In the genomic region with DNA sequence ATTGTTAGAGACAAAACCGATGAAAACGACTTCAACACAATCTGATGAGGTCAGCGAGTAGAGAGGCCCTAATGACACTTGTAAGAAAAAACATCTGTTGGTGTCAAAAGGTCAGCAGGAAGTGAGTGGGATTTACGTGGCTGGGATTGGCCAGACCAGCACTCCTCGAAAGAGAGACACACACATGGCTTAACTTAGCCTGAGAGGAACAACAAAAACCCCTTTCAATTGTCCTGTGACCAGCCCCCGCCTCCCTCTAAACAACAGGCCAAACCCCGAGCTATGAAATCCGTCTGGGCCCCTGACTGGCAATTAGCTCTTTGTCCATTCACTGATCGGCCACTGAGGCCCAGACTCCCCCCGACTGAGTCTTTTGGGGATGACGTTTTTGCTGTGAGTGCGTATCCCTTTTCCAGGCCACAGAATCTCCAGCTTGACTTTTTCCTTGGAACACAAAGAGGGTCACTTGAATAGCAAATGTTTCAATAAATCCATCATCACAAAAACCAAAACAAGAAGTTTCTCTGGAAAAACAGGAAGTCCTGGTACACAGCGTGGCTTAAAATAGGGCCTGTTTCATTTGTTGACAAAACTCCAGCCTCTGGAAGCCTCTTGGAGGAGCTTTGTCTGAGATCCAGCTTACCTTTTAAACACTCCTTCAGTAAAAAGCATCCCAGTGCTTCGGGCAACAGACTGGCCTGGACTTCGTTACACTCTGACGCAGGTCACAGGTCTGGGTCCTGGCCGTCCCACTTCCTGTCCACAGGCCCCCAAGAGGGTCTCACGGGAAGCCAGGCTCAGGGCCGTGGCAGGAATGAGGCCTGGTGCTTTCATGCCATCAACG, we compare ENCODE assay signal across 1 cellular context.
A peak's percentile ranks its signal among the peaks of the same experiment; 100 is the strongest.
TF ChIP-seq lines count a peak whose summit lies in the region.

No MANE protein-coding gene starts in this region.

TF ChIP-seq in K562, 482 proteins besides CTCF, POLR2A, EP300 and RAD21 (continued from another document):
- TF ChIP-seq, protein P1, sequence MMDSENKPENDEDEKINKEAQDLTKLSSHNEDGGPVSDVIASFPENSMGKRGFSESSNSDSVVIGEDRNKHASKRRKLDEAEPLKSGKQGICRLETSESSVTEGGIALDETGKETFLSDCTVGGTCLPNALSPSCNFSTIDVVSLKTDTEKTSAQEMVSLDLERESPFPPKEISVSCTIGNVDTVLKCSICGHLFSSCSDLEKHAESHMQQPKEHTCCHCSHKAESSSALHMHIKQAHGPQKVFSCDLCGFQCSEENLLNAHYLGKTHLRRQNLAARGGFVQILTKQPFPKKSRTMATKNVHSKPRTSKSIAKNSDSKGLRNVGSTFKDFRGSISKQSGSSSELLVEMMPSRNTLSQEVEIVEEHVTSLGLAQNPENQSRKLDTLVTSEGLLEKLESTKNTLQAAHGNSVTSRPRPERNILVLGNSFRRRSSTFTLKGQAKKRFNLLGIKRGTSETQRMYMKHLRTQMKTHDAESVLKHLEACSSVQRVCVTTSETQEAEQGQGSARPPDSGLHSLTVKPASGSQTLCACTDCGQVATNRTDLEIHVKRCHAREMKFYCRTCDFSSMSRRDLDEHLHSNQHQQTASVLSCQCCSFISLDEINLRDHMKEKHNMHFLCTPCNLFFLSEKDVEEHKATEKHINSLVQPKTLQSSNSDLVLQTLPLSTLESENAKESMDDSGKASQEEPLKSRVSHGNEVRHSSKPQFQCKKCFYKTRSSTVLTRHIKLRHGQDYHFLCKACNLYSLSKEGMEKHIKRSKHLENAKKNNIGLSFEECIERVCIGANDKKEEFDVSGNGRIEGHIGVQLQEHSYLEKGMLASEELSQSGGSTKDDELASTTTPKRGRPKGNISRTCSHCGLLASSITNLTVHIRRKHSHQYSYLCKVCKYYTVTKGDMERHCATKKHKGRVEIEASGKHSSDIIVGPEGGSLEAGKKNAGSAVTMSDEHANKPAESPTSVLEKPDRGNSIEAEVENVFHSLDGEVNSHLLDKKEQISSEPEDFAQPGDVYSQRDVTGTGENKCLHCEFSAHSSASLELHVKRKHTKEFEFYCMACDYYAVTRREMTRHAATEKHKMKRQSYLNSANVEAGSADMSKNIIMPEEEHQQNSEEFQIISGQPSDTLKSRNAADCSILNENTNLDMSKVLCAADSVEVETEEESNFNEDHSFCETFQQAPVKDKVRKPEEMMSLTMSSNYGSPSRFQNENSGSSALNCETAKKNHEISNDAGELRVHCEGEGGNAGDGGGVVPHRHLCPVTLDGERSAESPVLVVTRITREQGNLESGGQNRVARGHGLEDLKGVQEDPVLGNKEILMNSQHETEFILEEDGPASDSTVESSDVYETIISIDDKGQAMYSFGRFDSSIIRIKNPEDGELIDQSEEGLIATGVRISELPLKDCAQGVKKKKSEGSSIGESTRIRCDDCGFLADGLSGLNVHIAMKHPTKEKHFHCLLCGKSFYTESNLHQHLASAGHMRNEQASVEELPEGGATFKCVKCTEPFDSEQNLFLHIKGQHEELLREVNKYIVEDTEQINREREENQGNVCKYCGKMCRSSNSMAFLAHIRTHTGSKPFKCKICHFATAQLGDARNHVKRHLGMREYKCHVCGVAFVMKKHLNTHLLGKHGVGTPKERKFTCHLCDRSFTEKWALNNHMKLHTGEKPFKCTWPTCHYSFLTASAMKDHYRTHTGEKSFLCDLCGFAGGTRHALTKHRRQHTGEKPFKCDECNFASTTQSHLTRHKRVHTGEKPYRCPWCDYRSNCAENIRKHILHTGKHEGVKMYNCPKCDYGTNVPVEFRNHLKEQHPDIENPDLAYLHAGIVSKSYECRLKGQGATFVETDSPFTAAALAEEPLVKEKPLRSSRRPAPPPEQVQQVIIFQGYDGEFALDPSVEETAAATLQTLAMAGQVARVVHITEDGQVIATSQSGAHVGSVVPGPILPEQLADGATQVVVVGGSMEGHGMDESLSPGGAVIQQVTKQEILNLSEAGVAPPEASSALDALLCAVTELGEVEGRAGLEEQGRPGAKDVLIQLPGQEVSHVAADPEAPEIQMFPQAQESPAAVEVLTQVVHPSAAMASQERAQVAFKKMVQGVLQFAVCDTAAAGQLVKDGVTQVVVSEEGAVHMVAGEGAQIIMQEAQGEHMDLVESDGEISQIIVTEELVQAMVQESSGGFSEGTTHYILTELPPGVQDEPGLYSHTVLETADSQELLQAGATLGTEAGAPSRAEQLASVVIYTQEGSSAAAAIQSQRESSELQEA (IDR thresholded peaks at IDR 0.05; ENCODE audit: low read depth): no peak
- no peak for TF ChIP-seq NELFE (IDR thresholded peaks at IDR 0.05; ENCODE audit: insufficient read depth, insufficient read length)
- TF ChIP-seq POLR2AphosphoS5 (IDR thresholded peaks at IDR 0.05; ENCODE audit: control insufficient read depth, insufficient read depth, low read depth, low read length): no peak
- peak in 1 of 2 experiments; percentile 40; a peak in 1 of 4 replicates for TF ChIP-seq RCOR1 (IDR thresholded peaks at IDR 0.05; ENCODE audit: borderline replicate concordance in 1 of 2, low read depth in 2 of 2, low read length in 2 of 2)
- no peak for TF ChIP-seq ZNF668 (CRISPR knock-in tag; IDR thresholded peaks at IDR 0.05)
- TF ChIP-seq YBX1 (IDR thresholded peaks at IDR 0.05): no peak
- peak in 1 of 2 experiments; percentile 33; a peak in 1 of 4 replicates for TF ChIP-seq KDM1A (IDR thresholded peaks at IDR 0.05)
- peak; percentile 37 for TF ChIP-seq ZNF316 (IDR thresholded peaks at IDR 0.05)
- TF ChIP-seq JUND (IDR thresholded peaks at IDR 0.05; ENCODE audit: borderline replicate concordance, low read depth, low read length): 0 out of 2 replicates have a peak, but pooled peaks have one; percentile 20
- no peak for TF ChIP-seq JUND (tag; IDR thresholded peaks at IDR 0.05; ENCODE audit: borderline replicate concordance, low read depth, low read length)
- TF ChIP-seq NR2C1 (IDR thresholded peaks at IDR 0.05): no peak
- TF ChIP-seq NR2C1 (tag; IDR thresholded peaks at IDR 0.05): 0 out of 2 replicates have a peak, but pooled peaks have one; percentile 41
- TF ChIP-seq, protein P2, sequence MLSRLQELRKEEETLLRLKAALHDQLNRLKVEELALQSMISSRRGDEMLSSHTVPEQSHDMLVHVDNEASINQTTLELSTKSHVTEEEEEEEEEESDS (CRISPR knock-in tag; IDR thresholded peaks at IDR 0.05): no peak
- TF ChIP-seq, protein P3, sequence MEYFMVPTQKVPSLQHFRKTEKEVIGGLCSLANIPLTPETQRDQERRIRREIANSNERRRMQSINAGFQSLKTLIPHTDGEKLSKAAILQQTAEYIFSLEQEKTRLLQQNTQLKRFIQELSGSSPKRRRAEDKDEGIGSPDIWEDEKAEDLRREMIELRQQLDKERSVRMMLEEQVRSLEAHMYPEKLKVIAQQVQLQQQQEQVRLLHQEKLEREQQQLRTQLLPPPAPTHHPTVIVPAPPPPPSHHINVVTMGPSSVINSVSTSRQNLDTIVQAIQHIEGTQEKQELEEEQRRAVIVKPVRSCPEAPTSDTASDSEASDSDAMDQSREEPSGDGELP (CRISPR knock-in tag; IDR thresholded peaks at IDR 0.05; ENCODE audit: borderline replicate concordance): peak; percentile 47; the same call in 1 of the 2 replicates
- 0 out of 2 replicates have a peak, but pooled peaks have one; percentile 39 for TF ChIP-seq MAFK (IDR thresholded peaks at IDR 0.05; ENCODE audit: low read length)
- TF ChIP-seq, protein P4, sequence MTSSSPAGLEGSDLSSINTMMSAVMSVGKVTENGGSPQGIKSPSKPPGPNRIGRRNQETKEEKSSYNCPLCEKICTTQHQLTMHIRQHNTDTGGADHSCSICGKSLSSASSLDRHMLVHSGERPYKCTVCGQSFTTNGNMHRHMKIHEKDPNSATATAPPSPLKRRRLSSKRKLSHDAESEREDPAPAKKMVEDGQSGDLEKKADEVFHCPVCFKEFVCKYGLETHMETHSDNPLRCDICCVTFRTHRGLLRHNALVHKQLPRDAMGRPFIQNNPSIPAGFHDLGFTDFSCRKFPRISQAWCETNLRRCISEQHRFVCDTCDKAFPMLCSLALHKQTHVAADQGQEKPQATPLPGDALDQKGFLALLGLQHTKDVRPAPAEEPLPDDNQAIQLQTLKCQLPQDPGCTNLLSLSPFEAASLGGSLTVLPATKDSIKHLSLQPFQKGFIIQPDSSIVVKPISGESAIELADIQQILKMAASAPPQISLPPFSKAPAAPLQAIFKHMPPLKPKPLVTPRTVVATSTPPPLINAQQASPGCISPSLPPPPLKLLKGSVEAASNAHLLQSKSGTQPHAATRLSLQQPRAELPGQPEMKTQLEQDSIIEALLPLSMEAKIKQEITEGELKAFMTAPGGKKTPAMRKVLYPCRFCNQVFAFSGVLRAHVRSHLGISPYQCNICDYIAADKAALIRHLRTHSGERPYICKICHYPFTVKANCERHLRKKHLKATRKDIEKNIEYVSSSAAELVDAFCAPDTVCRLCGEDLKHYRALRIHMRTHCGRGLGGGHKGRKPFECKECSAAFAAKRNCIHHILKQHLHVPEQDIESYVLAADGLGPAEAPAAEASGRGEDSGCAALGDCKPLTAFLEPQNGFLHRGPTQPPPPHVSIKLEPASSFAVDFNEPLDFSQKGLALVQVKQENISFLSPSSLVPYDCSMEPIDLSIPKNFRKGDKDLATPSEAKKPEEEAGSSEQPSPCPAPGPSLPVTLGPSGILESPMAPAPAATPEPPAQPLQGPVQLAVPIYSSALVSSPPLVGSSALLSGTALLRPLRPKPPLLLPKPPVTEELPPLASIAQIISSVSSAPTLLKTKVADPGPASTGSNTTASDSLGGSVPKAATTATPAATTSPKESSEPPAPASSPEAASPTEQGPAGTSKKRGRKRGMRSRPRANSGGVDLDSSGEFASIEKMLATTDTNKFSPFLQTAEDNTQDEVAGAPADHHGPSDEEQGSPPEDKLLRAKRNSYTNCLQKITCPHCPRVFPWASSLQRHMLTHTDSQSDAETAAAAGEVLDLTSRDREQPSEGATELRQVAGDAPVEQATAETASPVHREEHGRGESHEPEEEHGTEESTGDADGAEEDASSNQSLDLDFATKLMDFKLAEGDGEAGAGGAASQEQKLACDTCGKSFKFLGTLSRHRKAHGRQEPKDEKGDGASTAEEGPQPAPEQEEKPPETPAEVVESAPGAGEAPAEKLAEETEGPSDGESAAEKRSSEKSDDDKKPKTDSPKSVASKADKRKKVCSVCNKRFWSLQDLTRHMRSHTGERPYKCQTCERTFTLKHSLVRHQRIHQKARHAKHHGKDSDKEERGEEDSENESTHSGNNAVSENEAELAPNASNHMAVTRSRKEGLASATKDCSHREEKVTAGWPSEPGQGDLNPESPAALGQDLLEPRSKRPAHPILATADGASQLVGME (CRISPR knock-in tag; IDR thresholded peaks at IDR 0.05): no peak
- no peak for TF ChIP-seq NR2C2 (CRISPR knock-in tag; IDR thresholded peaks at IDR 0.05)
- TF ChIP-seq NR2C2 (tag; IDR thresholded peaks at IDR 0.05): peak; percentile 52
- TF ChIP-seq MECOM (CRISPR knock-in tag; IDR thresholded peaks at IDR 0.05): no peak
- TF ChIP-seq, protein P5, sequence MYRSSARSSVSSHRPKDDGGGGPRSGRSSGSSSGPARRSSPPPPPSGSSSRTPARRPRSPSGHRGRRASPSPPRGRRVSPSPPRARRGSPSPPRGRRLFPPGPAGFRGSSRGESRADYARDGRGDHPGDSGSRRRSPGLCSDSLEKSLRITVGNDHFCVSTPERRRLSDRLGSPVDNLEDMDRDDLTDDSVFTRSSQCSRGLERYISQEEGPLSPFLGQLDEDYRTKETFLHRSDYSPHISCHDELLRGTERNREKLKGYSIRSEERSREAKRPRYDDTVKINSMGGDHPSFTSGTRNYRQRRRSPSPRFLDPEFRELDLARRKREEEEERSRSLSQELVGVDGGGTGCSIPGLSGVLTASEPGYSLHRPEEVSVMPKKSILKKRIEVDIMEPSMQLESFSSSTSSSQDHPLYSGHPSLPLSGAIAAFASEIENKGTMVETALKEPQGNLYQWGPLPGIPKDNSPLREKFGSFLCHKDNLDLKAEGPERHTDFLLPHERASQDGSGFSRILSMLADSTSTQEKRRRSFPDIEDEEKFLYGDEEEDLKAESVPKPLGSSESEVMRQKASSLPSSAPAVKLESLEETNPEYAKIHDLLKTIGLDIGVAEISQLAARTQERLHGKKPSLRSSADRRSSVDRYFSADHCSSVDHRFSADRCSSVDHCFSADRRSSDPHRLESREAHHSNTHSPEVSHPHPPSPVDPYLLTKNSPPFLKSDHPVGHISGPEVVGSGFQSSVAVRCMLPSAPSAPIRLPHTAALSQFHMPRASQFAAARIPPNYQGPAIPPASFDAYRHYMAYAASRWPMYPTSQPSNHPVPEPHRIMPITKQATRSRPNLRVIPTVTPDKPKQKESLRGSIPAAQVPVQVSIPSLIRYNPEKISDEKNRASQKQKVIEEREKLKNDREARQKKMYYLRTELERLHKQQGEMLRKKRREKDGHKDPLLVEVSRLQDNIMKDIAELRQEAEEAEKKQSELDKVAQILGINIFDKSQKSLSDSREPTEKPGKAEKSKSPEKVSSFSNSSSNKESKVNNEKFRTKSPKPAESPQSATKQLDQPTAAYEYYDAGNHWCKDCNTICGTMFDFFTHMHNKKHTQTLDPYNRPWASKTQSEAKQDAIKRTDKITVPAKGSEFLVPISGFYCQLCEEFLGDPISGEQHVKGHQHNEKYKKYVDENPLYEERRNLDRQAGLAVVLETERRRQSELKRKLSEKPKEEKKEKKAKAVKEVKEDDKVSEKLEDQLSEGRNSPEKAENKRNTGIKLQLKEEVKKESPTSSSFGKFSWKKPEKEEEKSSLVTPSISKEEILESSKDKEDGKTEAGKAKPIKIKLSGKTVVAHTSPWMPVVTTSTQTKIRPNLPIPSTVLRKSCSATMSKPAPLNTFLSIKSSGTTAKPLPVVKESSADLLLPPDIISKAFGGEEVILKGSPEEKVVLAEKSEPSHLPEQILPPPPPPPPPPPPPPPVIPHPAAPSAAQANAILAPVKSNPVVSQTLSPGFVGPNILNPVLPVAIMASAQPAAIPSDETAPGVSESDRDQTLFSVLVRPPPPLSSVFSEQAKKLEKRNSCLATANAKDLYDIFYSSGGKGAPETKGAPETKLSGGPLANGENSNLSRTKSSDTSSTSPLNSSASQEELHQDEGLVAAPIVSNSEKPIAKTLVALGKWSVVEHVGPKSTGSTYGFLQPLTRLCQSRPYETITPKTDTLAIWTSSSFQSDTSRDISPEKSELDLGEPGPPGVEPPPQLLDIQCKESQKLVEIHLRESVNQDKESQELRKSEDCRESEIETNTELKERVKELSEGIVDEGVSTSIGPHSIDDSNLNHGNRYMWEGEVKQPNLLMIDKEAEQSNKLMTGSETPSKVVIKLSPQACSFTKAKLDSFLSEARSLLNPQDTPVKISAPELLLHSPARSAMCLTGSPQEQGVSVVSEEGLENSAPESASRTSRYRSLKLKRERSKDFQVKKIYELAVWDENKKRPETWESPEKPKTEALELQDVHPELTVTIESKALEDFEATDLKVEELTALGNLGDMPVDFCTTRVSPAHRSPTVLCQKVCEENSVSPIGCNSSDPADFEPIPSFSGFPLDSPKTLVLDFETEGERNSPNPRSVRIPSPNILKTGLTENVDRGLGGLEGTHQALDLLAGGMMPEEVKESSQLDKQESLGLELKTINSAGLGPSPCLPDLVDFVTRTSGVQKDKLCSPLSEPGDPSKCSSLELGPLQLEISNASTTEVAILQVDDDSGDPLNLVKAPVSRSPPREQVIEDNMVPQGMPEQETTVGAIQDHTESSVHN (IDR thresholded peaks at IDR 0.05; ENCODE audit: borderline replicate concordance in 1 of 2, low read depth in 1 of 2): no peak
- TF ChIP-seq DACH1 (IDR thresholded peaks at IDR 0.05; ENCODE audit: partially characterized antibody): no peak
- TF ChIP-seq SNRNP70 (optimal IDR thresholded peaks at IDR 0.05; ENCODE audit: low read depth, low read length): no peak
- TF ChIP-seq RFX1 (IDR thresholded peaks at IDR 0.05): no peak
- TF ChIP-seq ELF4 (CRISPR knock-in tag; IDR thresholded peaks at IDR 0.05): no peak
- no peak for TF ChIP-seq TBP (optimal IDR thresholded peaks at IDR 0.05; ENCODE audit: low read depth, low read length)
- TF ChIP-seq CREB1 (IDR thresholded peaks at IDR 0.05): no peak
- TF ChIP-seq CREB1 (CRISPR knock-in tag; IDR thresholded peaks at IDR 0.05): no peak
